1 cellular context compared by ENCODE assay signal in genomic region chr9:35829764-35830096, GRCh38.
TF ChIP-seq lines count a peak whose summit lies in the region.

No MANE protein-coding gene starts in this region.

TF ChIP-seq in K562, 482 proteins besides CTCF, POLR2A, EP300 and RAD21:
- TF ChIP-seq MTA2 (IDR thresholded peaks at IDR 0.05; ENCODE audit: low read depth) (no peak), SP1 (CRISPR knock-in tag; IDR thresholded peaks at IDR 0.05) (no peak), SIN3B (IDR thresholded peaks at IDR 0.05; ENCODE audit: low read depth) (no peak), TEAD2 (tag; IDR thresholded peaks at IDR 0.05) (no peak), SAP30 (IDR thresholded peaks at IDR 0.05; ENCODE audit: borderline replicate concordance, insufficient read depth, low read depth, low read length, poor library complexity, severe bottlenecking) (no peak), NFATC3 (IDR thresholded peaks at IDR 0.05) (no peak)
- TF ChIP-seq, protein P1, sequence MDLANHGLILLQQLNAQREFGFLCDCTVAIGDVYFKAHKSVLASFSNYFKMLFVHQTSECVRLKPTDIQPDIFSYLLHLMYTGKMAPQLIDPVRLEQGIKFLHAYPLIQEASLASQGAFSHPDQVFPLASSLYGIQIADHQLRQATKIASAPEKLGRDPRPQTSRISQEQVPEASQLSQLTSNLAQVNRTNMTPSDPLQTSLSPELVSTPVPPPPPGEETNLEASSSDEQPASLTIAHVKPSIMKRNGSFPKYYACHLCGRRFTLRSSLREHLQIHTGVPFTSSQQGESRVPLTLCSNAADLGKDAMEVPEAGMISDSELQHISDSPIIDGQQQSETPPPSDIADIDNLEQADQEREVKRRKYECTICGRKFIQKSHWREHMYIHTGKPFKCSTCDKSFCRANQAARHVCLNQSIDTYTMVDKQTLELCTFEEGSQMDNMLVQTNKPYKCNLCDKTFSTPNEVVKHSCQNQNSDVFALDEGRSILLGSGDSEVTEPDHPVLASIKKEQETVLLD (IDR thresholded peaks at IDR 0.05) = no peak
